Comparison of ENCODE assay signal across 17 cellular contexts in the genomic region with DNA sequence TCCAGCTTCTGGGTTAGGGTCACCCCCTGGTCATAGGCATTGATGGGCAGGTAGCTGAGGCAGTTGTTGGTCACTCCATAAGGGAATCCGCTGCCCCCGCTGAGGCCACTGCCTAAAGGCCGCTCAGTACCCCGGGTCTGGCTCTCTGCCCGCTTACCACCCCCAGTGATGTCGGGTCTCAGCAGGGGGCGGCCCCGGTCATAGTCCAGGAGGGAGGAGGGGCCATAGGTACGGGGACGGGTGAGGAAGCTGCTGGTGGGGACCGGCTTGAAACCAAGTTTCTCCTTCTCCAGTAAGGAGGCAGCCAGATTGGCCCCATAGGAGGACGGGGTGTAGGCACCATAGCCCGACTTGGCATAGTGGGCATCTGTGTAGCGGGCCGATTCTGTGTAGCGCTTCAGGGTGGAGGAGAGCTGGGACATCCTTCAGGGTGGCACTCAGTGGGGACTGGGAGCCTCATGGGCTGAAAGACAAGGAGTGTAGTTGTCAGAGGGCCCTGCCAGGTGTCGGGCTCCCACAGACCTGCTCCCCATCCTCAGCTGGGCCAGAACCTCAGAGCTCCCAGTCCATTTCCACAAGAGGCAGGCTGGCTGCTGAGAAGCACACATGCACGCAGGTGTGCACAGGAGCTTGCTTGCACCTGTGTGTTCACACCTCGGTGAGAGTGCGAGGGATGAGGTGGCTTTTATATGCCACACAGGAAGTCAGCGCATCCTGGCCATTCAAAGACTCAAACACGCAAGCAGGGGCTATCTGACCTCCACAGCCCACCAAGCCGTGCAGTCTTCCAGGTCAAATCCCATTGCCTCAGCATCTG. TPM values are rescaled to one million over a fixed set of nuclear protein-coding genes. Genes with fewer than 3 reads are reported as not detected.
DNase-seq lines count a peak whose midpoint lies in the region; ATAC-seq and TF ChIP-seq lines count a peak whose summit lies in the region.
"Had no signal": no experiment of that assay in that cellular context is flagged by ENCODE, and none has a peak within 500 bp of the region (broad histone marks: within the 10 kb centered on the region; RNA-seq: fewer than 3 reads in every experiment).

No MANE protein-coding gene starts in this region.

- peaks cover 37% of the 10 kb centered on the region for H3K27me3 Mint-ChIP-seq in activated naive CD4-positive, alpha-beta T cell treated with anti-CD3 and anti-CD28 coated beads, Interleukin-2, amount 10 ng/mL, durations not matched to agents 7 days and 5 days

- no peaks in the 10 kb centered on the region for H3K9me3 ChIP-seq in heart right ventricle
- H3K9me3 ChIP-seq in upper lobe of right lung: no peaks in the 10 kb centered on the region

- DNase-seq in heart right ventricle (no peak), left ventricle myocardium superior (no peak), RWPE1 (ENCODE audit: low spot score) (no peak), upper lobe of right lung (peak; percentile 27), NCI-H748 treated with DMSO at 0.1 percent for 48 hours (lab: John Stamatoyannopoulos, UW) (no peak), NCI-H748 (lab: John Stamatoyannopoulos, UW; ENCODE audit: unreplicated experiment) (no peak)
- DNase-seq in activated naive CD4-positive, alpha-beta T cell treated with anti-CD3 and anti-CD28 coated beads, Interleukin-2, amount 10 ng/mL, durations not matched to agents 7 days and 5 days: no peak

- POLR2A ChIA-PET in RWPE1 (lab: Yijun Ruan, JAX; ENCODE audit: low non-redundant PET): interaction anchor here (0.6 kb wide), 1 partner anchor 35 kb away, joined by 3 read pairs; no protein-coding TSS in a partner anchor

- no peak for TF ChIP-seq CTCF in heart right ventricle (IDR thresholded peaks at IDR 0.05)
- no peak for TF ChIP-seq CTCF in RWPE1 (conservative IDR thresholded peaks at IDR 0.05; ENCODE audit: low read depth)
- no peak for TF ChIP-seq CTCF in upper lobe of right lung (IDR thresholded peaks at IDR 0.05)

- peaks cover 9% of the 10 kb centered on the region for H3K4me1 Mint-ChIP-seq in activated naive CD4-positive, alpha-beta T cell treated with anti-CD3 and anti-CD28 coated beads, Interleukin-2, amount 10 ng/mL, durations not matched to agents 7 days and 5 days

- 73 to 74% methylated on average over 23 of the region's 23 CpGs for WGBS in heart right ventricle, 2 donors

- intact Hi-C loops in heart right ventricle (cut with DNase I) (loop anchor here in 2 of 10 donors (5.0 kb wide), 1 partner anchor 36 kb away; no protein-coding TSS in a partner anchor), left ventricle myocardium superior (cut with micrococcal nuclease) (no loop called here), upper lobe of right lung (cut with DNase I) (no loop called here)

- no peak overlapping the region for H3K27ac Mint-ChIP-seq in activated naive CD4-positive, alpha-beta T cell treated with anti-CD3 and anti-CD28 coated beads, Interleukin-2, amount 10 ng/mL, durations not matched to agents 7 days and 5 days
- H3K27ac Mint-ChIP-seq: CD4-positive, CD25-positive, alpha-beta regulatory T cell; IgD-negative memory B cell had no signal

- CTCF ChIA-PET in RWPE1 (lab: Yijun Ruan, JAX): interaction anchor here (0.6 to 7.6 kb wide), 11 partner anchors 8 to 650 kb away, joined by 3 to 77 read pairs (median 8); partner anchors contain the start of gene USP2
- CTCF ChIA-PET in activated naive CD4-positive, alpha-beta T cell treated with anti-CD3 and anti-CD28 coated beads, Interleukin-2, amount 10 ng/mL, durations not matched to agents 7 days and 5 days (lab: Charles Lee): interaction anchor here (0.6 to 17.7 kb wide), 10 partner anchors 9 to 995 kb away, joined by 3 to 184 read pairs (median 7); no protein-coding TSS in a partner anchor

- no peaks in the 10 kb centered on the region for H3K36me3 Mint-ChIP-seq in activated naive CD4-positive, alpha-beta T cell treated with anti-CD3 and anti-CD28 coated beads, Interleukin-2, amount 10 ng/mL, durations not matched to agents 7 days and 5 days
- H3K36me3 Mint-ChIP-seq: CD4-positive, CD25-positive, alpha-beta regulatory T cell; IgD-negative memory B cell had no signal

- H3K36me3 ChIP-seq in heart right ventricle (no peaks in the 10 kb centered on the region), upper lobe of right lung (no peaks in the 10 kb centered on the region)
- H3K36me3 ChIP-seq: cardiac muscle cell had no signal

- H3K27ac ChIP-seq in heart right ventricle (peak overlapping the region in 8 of 10 donors; percentile 43 to 98 (median 92)), RWPE1 (peak overlapping the region; percentile 100), layer of hippocampus (ENCODE audit: low read depth, low read length) (peak overlapping the region; percentile 97), upper lobe of right lung (no peak overlapping the region)
- H3K27ac ChIP-seq: cardiac muscle cell, epithelial cell of prostate, SK-N-MC had no signal

- H3K4me3 ChIP-seq in heart right ventricle: peak overlapping the region in 1 of 10 donors; percentile 2
- no peak overlapping the region for H3K4me3 ChIP-seq in upper lobe of right lung
- H3K4me3 ChIP-seq: cardiac muscle cell, SK-N-MC had no signal

- H3K4me1 ChIP-seq in heart right ventricle (peaks cover 30 to 92% (median 79%) of the 10 kb centered on the region in 9 donors), upper lobe of right lung (peaks cover 38% of the 10 kb centered on the region)

- ATAC-seq in heart right ventricle (no peak), left ventricle myocardium superior (no peak), upper lobe of right lung (no peak)

- H3K4me3 Mint-ChIP-seq in activated naive CD4-positive, alpha-beta T cell treated with anti-CD3 and anti-CD28 coated beads, Interleukin-2, amount 10 ng/mL, durations not matched to agents 7 days and 5 days: no peak overlapping the region
- H3K4me3 Mint-ChIP-seq: CD4-positive, CD25-positive, alpha-beta regulatory T cell; IgD-negative memory B cell had no signal

- H3K27me3 ChIP-seq in heart right ventricle (no peaks in the 10 kb centered on the region), layer of hippocampus (ENCODE audit: control insufficient read depth, insufficient read depth, low read length) (no peaks in the 10 kb centered on the region), upper lobe of right lung (no peaks in the 10 kb centered on the region)
- H3K27me3 ChIP-seq: cardiac muscle cell had no signal

- no peaks in the 10 kb centered on the region for H3K9me3 Mint-ChIP-seq in activated naive CD4-positive, alpha-beta T cell treated with anti-CD3 and anti-CD28 coated beads, Interleukin-2, amount 10 ng/mL, durations not matched to agents 7 days and 5 days
- H3K9me3 Mint-ChIP-seq: IgD-negative memory B cell had no signal

RNA-seq across cellular contexts. Expression of gene USP2, which starts 8.2 kb away (rescaled TPM):
- total RNA-seq in heart right ventricle: 100 to 1,000 TPM in 9 of 10 donors, 10 to 100 TPM in 1; 87.0 to 183 (median 136) TPM
- 10 to 100 TPM; 42.0 to 64.9 TPM for polyA plus RNA-seq in heart right ventricle
- total RNA-seq in left ventricle myocardium superior: 173 TPM
- 3.0 TPM for total RNA-seq in upper lobe of right lung
- polyA plus RNA-seq: IgD-negative memory B cell had no signal

RNA-seq across cellular contexts. Expression of gene MFRP, which starts 26.8 kb away (rescaled TPM):
- total RNA-seq in heart right ventricle (not detected), left ventricle myocardium superior (not detected), upper lobe of right lung (not detected)
- under 1 TPM in 1 of 2 donors, not detected in 1; 0.04 TPM for polyA plus RNA-seq in heart right ventricle
- total RNA-seq: cardiac muscle cell; CD4-positive, CD25-positive, alpha-beta regulatory T cell; fibroblast of villous mesenchyme; H4; M059J; T-helper 2 cell treated with Interferon-gamma antibody and Interleukin-4, amounts not matched to agents 100 ng/mL and 5 ng/mL, for 36 hours had no signal
- polyA plus RNA-seq: cardiac muscle cell; CD4-positive, CD25-positive, alpha-beta regulatory T cell; IgD-negative memory B cell had no signal

RNA-seq across cellular contexts. Expression of gene C1QTNF5, which starts 32.6 kb away (rescaled TPM):
- total RNA-seq in heart right ventricle: 10 to 100 TPM; 11.4 to 25.1 (median 19.9) TPM
- polyA plus RNA-seq in heart right ventricle: 10 to 100 TPM; 32.8 to 35.7 TPM
- 14.4 TPM for total RNA-seq in left ventricle myocardium superior
- total RNA-seq in upper lobe of right lung: 47.6 TPM
- total RNA-seq: CD4-positive, CD25-positive, alpha-beta regulatory T cell; H4; T-helper 2 cell treated with Interferon-gamma antibody and Interleukin-4, amounts not matched to agents 100 ng/mL and 5 ng/mL, for 36 hours had no signal
- polyA plus RNA-seq: CD4-positive, CD25-positive, alpha-beta regulatory T cell; IgD-negative memory B cell had no signal

RNA-seq across cellular contexts. Expression of gene RNF26, which starts 38.9 kb away (rescaled TPM):
- total RNA-seq in heart right ventricle (10 to 100 TPM; 11.1 to 17.6 (median 13.4) TPM), left ventricle myocardium superior (13.2 TPM), upper lobe of right lung (23.2 TPM)
- polyA plus RNA-seq in heart right ventricle: 10 to 100 TPM in 1 of 2 donors, 1 to 10 TPM in 1; 6.4 to 13.2 TPM

RNA-seq across cellular contexts. Expression of gene THY1, which starts 49.7 kb away (rescaled TPM):
- 10 to 100 TPM in 2 of 10 donors, 1 to 10 TPM in 6, under 1 TPM in 2; 0.61 to 26.6 (median 5.0) TPM for total RNA-seq in heart right ventricle
- 10 to 100 TPM in 1 of 2 donors, under 1 TPM in 1; 0.95 to 18.1 TPM for polyA plus RNA-seq in heart right ventricle
- total RNA-seq in left ventricle myocardium superior: 1.5 TPM
- 7.8 TPM for total RNA-seq in upper lobe of right lung
- total RNA-seq: CD4-positive, CD25-positive, alpha-beta regulatory T cell had no signal
- polyA plus RNA-seq: CD4-positive, CD25-positive, alpha-beta regulatory T cell; IgD-negative memory B cell had no signal

Comparison
In these comparisons a context has a peak if more than half of its experiments do, and no peak if none do; other contexts are left out.
1. RNA of gene USP2, which starts 8.2 kb away (total RNA-seq): 173 TPM in left ventricle myocardium superior (single experiment) and 87.0 to 183 TPM in heart right ventricle; 3.0 TPM in upper lobe of right lung (single experiment); every median in the first group is over 10 times any median in the second.